15 cellular contexts compared by ENCODE assay signal in the genomic region with DNA sequence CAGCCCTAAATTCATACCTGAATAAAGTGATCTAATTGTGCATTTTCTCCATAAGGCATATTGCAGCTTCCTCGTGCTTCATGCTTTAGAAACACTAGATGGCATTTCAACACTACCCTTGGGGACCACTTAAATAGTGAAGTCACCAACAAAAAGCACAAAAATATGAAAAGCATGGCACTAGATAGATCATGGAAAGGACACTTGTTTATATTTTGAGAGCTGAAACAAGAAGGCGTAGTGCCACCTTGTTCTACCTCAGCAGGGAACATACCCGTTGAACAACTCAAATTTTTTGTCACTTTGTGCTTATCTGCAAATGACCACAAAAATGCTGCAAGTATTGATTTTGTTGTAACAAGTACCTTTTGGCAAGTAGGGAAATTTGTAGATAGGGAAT. TPM values are rescaled to one million over a fixed set of nuclear protein-coding genes. Genes with fewer than 3 reads are reported as not detected.
DNase-seq lines count a peak whose midpoint lies in the region; ATAC-seq and TF ChIP-seq lines count a peak whose summit lies in the region.
"Had no signal": no experiment of that assay in that cellular context is flagged by ENCODE, and none has a peak within 500 bp of the region (broad histone marks: within the 10 kb centered on the region; RNA-seq: fewer than 3 reads in every experiment).

No MANE protein-coding gene starts in this region.

- H3K4me1 ChIP-seq in SK-N-SH (ENCODE audit: control insufficient read depth in 1 of 2, insufficient read depth in 2 of 2, low read depth in 1 of 2, low read length in 1 of 2) (no peaks in the 10 kb centered on the region), body of pancreas (peaks cover 12% of the 10 kb centered on the region), upper lobe of right lung (peaks cover 3% of the 10 kb centered on the region)
- H3K4me1 ChIP-seq: suprapubic skin had no signal

- H3K27ac ChIP-seq in SK-N-SH (ENCODE audit: low read depth in 2 of 2, low read length in 1 of 2) (no peak overlapping the region), body of pancreas (peak overlapping the region in 1 of 4 donors; percentile 51), upper lobe of right lung (no peak overlapping the region)
- H3K27ac ChIP-seq: suprapubic skin had no signal

- H3K36me3 ChIP-seq in SK-N-SH (replicated peaks in 1 of 2; ENCODE audit: control insufficient read depth in 1 of 2, insufficient read depth in 2 of 2, low read length in 1 of 2) (peaks cover 0 to 10% of the 10 kb centered on the region in 2 experiments), body of pancreas (replicated peaks in 1 of 2; ENCODE audit: insufficient read depth in 1 of 2, low read depth in 2 of 2) (no peaks in the 10 kb centered on the region), upper lobe of right lung (no peaks in the 10 kb centered on the region)
- H3K36me3 ChIP-seq: suprapubic skin had no signal

- intact Hi-C loops in body of pancreas (cut with DNase I) (no loop called here), upper lobe of right lung (cut with DNase I) (no loop called here)

- TF ChIP-seq POLR2A in body of pancreas (IDR thresholded peaks at IDR 0.05), result no peak

- no peak for DNase-seq in SK-N-SH
- peak; percentile 28 for DNase-seq in NCI-H1092 treated with DMSO at 0.1 percent for 48 hours (lab: John Stamatoyannopoulos, UW)
- DNase-seq in body of pancreas, result peak in 1 of 4 donors; percentile 5
- DNase-seq in upper lobe of right lung, result no peak
- no peak for DNase-seq in activated CD4-positive, alpha-beta T cell treated with anti-CD3 and anti-CD28 coated beads, Interleukin-2, amount 50 U/mL, for 48 hours
- DNase-seq in NCI-H187 (lab: John Stamatoyannopoulos, UW), result no peak
- no peak for DNase-seq in NCI-H187 treated with DMSO at 0.1 percent for 48 hours (lab: John Stamatoyannopoulos, UW)
- DNase-seq: activated CD4-positive, alpha-beta T cell treated with anti-CD3 and anti-CD28 coated beads, Interleukin-2, amount 10 ng/mL, durations not matched to agents 7 days and 5 days; activated T-cell treated with anti-CD3 and anti-CD28 coated beads, Interleukin-2, amount 50 U/mL, for 48 hours; cerebellar nuclear complex; KBM-7; RPMI8226; T-helper 17 cell had no signal

- no peak overlapping the region for H3K4me2 ChIP-seq in SK-N-SH

- peak; percentile 59 for TF ChIP-seq RAD21 in SK-N-SH (IDR thresholded peaks at IDR 0.05; ENCODE audit: low read length)

- ATAC-seq in SK-N-SH treated with all-trans-retinoic acid at 6 μM for 48 hours (no peak), body of pancreas (peak; percentile 42), upper lobe of right lung (peak; percentile 93)
- ATAC-seq: T-helper 17 cell had no signal

- H3K9me3 ChIP-seq in SK-N-SH (no peaks in the 10 kb centered on the region), body of pancreas (no peaks in the 10 kb centered on the region), upper lobe of right lung (no peaks in the 10 kb centered on the region)
- H3K9me3 ChIP-seq: suprapubic skin had no signal

- no peak overlapping the region for H3K9ac ChIP-seq in SK-N-SH

- POLR2A ChIA-PET in SK-N-SH (lab: Yijun Ruan, JAX), result no interaction called here

- no peaks in the 10 kb centered on the region for H3K27me3 ChIP-seq in SK-N-SH (ENCODE audit: insufficient read depth)
- no peaks in the 10 kb centered on the region for H3K27me3 ChIP-seq in body of pancreas
- no peaks in the 10 kb centered on the region for H3K27me3 ChIP-seq in upper lobe of right lung
- H3K27me3 ChIP-seq: suprapubic skin had no signal

- peaks cover 40% of the 10 kb centered on the region for H4K20me1 ChIP-seq in SK-N-SH (ENCODE audit: insufficient read depth)

- peaks cover 76% of the 10 kb centered on the region for H3K79me2 ChIP-seq in SK-N-SH (ENCODE audit: insufficient read depth)

- no peak overlapping the region for H3K4me3 ChIP-seq in SK-N-SH (ENCODE audit: low read depth in 2 of 2, low read length in 1 of 2)
- H3K4me3 ChIP-seq in body of pancreas, result no peak overlapping the region
- H3K4me3 ChIP-seq in upper lobe of right lung, result no peak overlapping the region
- H3K4me3 ChIP-seq: suprapubic skin had no signal

- TF ChIP-seq CTCF in SK-N-SH (IDR thresholded peaks at IDR 0.05), result no peak
- TF ChIP-seq CTCF in body of pancreas (IDR thresholded peaks at IDR 0.05), result no peak
- peak; percentile 21 for TF ChIP-seq CTCF in upper lobe of right lung (IDR thresholded peaks at IDR 0.05)

- CTCF ChIA-PET in SK-N-SH (lab: Yijun Ruan, JAX), result interaction anchor here (1.0 to 1.3 kb wide), 2 partner anchors 79 to 81 kb away, joined by 3 to 4 read pairs; no protein-coding TSS in a partner anchor

- no peak overlapping the region for H2AFZ ChIP-seq in SK-N-SH (ENCODE audit: low read depth)

- no peaks in the 10 kb centered on the region for H3F3A ChIP-seq in SK-N-SH (replicated peaks; ENCODE audit: insufficient read depth)

- no peak for TF ChIP-seq EP300 in SK-N-SH (IDR thresholded peaks at IDR 0.05; ENCODE audit: borderline replicate concordance in 1 of 2, low read depth in 1 of 2, low read length in 1 of 2)

- 94% methylated on average over 3 of the region's 3 CpGs for WGBS in SK-N-SH (ENCODE audit: low lambda C conversion rate)
- 53 to 60% methylated on average over 3 of the region's 3 CpGs for WGBS in body of pancreas, 2 donors

- no peaks in the 10 kb centered on the region for H3K9me2 ChIP-seq in SK-N-SH

TF ChIP-seq in SK-N-SH, 30 proteins besides CTCF, POLR2A, EP300 and RAD21:
- no peak for TF ChIP-seq TCF12 (IDR thresholded peaks at IDR 0.05)
- TF ChIP-seq TAF1 (IDR thresholded peaks at IDR 0.05; ENCODE audit: borderline replicate concordance, low read depth, low read length), result no peak
- no peak for TF ChIP-seq RCOR1 (IDR thresholded peaks at IDR 0.05; ENCODE audit: low read length)
- no peak for TF ChIP-seq MEF2A (IDR thresholded peaks at IDR 0.05; ENCODE audit: borderline replicate concordance, low read depth)
- TF ChIP-seq POLR2AphosphoS5 (IDR thresholded peaks at IDR 0.05; ENCODE audit: low read depth, low read length), result no peak
- TF ChIP-seq GATA2 (CRISPR knock-in tag; IDR thresholded peaks at IDR 0.05), result no peak
- no peak for TF ChIP-seq ELF1 (IDR thresholded peaks at IDR 0.05)
- no peak for TF ChIP-seq PBX3 (IDR thresholded peaks at IDR 0.05)
TF ChIP-seq in SK-N-SH: peak in this region for 0.

TF ChIP-seq in SK-N-SH treated with all-trans-retinoic acid at 6 μM for 48 hours, 23 proteins besides CTCF, POLR2A, EP300 and RAD21:
- no peak for TF ChIP-seq ZNF8 (CRISPR knock-in tag; IDR thresholded peaks at IDR 0.05)
- TF ChIP-seq RARB (CRISPR knock-in tag; IDR thresholded peaks at IDR 0.05), result no peak

RNA-seq across cellular contexts. Expression of gene TBCEL, which starts 8.6 kb away (rescaled TPM):
- polyA plus RNA-seq in SK-N-SH (2012; rRNA removed), result 5.9 and 8.4 TPM in 2 replicates
- polyA plus RNA-seq in SK-N-SH (2012; cell fraction: cytosol; rRNA removed), result 9.1 and 9.8 TPM in 2 replicates
- polyA plus RNA-seq in SK-N-SH (2012; cell fraction: nucleus; rRNA removed), result 6.2 and 18.1 TPM in 2 replicates
- total RNA-seq in body of pancreas (10 to 100 TPM in 1 of 2 donors, 1 to 10 TPM in 1; 5.9 to 14.8 TPM), upper lobe of right lung (41.1 TPM)
